Comparison of ENCODE assay signal across 21 cellular contexts in the genomic region with DNA sequence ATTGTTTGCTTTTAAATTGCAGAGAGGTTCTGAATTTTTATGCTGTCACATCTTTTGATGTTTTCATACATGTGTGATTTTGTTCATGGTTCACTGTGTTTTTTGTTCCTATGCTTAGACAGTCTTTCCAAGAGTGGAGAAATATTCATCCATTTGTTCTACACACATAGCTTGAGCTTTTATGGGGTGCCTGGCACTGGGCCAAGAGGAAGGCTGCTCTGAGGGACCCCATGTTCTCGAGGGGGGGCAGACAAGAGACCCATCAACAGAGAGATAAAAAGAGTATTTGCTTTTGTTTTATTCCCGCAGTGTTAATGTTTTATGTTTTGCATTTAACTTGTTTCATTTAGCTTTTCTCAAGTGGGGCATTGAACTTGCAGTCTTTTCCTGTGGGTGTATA. TPM values are rescaled to one million over a fixed set of nuclear protein-coding genes. Genes with fewer than 3 reads are reported as not detected.
A peak's percentile ranks its signal among the peaks of the same experiment; 100 is the strongest.
DNase-seq lines count a peak whose midpoint lies in the region; ATAC-seq and TF ChIP-seq lines count a peak whose summit lies in the region.
"Had no signal": no experiment of that assay in that cellular context is flagged by ENCODE, and none has a peak within 500 bp of the region (broad histone marks: within the 10 kb centered on the region; RNA-seq: fewer than 3 reads in every experiment).

No MANE protein-coding gene starts in this region.

- peaks cover 63% of the 10 kb centered on the region for H3K4me1 ChIP-seq in BLaER1
- peaks cover 18% of the 10 kb centered on the region for H3K4me1 ChIP-seq in body of pancreas
- H3K4me1 ChIP-seq: HAP-1 had no signal

- DNase-seq in COLO668 (lab: John Stamatoyannopoulos, UW; ENCODE audit: unreplicated experiment) (peak; percentile 12), body of pancreas (no peak), NCI-H1694 treated with DMSO at 0.1 percent for 48 hours (lab: John Stamatoyannopoulos, UW) (no peak)
- DNase-seq in activated CD8-positive, alpha-beta T cell treated with anti-CD3 and anti-CD28 coated beads for 36 hours: no peak
- peak in 4 of 10 donors; percentile 14 to 35 (median 18) for DNase-seq in naive thymus-derived CD8-positive, alpha-beta T cell
- DNase-seq: activated CD4-positive, alpha-beta T cell treated with anti-CD3 and anti-CD28 coated beads for 48 hours; COR-L47; effector memory CD4-positive, alpha-beta T cell; Karpas-422; naive thymus-derived CD4-positive, alpha-beta T cell; NCI-H2171 treated with DMSO at 0.1 percent for 48 hours; NCI-H69; stimulated activated naive CD8-positive, alpha-beta T cell treated with anti-CD3 and anti-CD28 coated beads, Interleukin-15, Interleukin-2, amounts not matched to agents 100 U/mL and 50 U/mL, for 24 hours had no signal

- CTCF ChIA-PET in activated CD8-positive, alpha-beta T cell treated with anti-CD3 and anti-CD28 coated beads for 36 hours (lab: Charles Lee): interaction anchor here (0.7 to 1.3 kb wide), 2 partner anchors 9 to 89 kb away, joined by 3 read pairs; no protein-coding TSS in a partner anchor

- H3K4me3 ChIP-seq in BLaER1: no peak overlapping the region
- H3K4me3 ChIP-seq in body of pancreas: no peak overlapping the region
- H3K4me3 ChIP-seq: esophagus muscularis mucosa, gastroesophageal sphincter, HAP-1 had no signal

- TF ChIP-seq CTCF in activated CD8-positive, alpha-beta T cell treated with anti-CD3 and anti-CD28 coated beads for 36 hours (IDR thresholded peaks at IDR 0.05): no peak
- TF ChIP-seq CTCF in body of pancreas (IDR thresholded peaks at IDR 0.05): no peak

- no peaks in the 10 kb centered on the region for H3K9me3 Mint-ChIP-seq in activated CD8-positive, alpha-beta T cell treated with anti-CD3 and anti-CD28 coated beads for 36 hours
- H3K9me3 Mint-ChIP-seq in naive thymus-derived CD8-positive, alpha-beta T cell: no peaks in the 10 kb centered on the region
- H3K9me3 Mint-ChIP-seq: type B pancreatic cell had no signal

- intact Hi-C loops in activated CD8-positive, alpha-beta T cell treated with anti-CD3 and anti-CD28 coated beads for 36 hours (cut with micrococcal nuclease): loop anchor here (10.0 kb wide), 1 partner anchor 56 kb away; no protein-coding TSS in a partner anchor
- intact Hi-C loops in body of pancreas (cut with DNase I): no loop called here

- no peak overlapping the region for H3K9ac ChIP-seq in BLaER1

- no peaks in the 10 kb centered on the region for H3K27me3 ChIP-seq in BLaER1
- no peaks in the 10 kb centered on the region for H3K27me3 ChIP-seq in body of pancreas
- H3K27me3 ChIP-seq: esophagus muscularis mucosa, gastroesophageal sphincter had no signal

- H3K9me3 ChIP-seq in BLaER1: peaks cover 5% of the 10 kb centered on the region
- H3K9me3 ChIP-seq in body of pancreas: no peaks in the 10 kb centered on the region
- H3K9me3 ChIP-seq: esophagus muscularis mucosa, gastroesophageal sphincter, HAP-1 had no signal

- ATAC-seq in activated CD8-positive, alpha-beta T cell treated with anti-CD3 and anti-CD28 coated beads for 36 hours: no peak
- peak in 1 of 2 donors; percentile 36 for ATAC-seq in naive thymus-derived CD8-positive, alpha-beta T cell
- no peak for ATAC-seq in HG02798 (IDR thresholded peaks at IDR 0.05; ENCODE audit: poor library complexity, unreplicated experiment)
- ATAC-seq in body of pancreas: no peak
- no peak for ATAC-seq in HG03139 (IDR thresholded peaks at IDR 0.05; ENCODE audit: unreplicated experiment)
- ATAC-seq: gastroesophageal sphincter; naive thymus-derived CD4-positive, alpha-beta T cell; Right ventricle myocardium inferior; stimulated activated naive CD8-positive, alpha-beta T cell treated with anti-CD3 and anti-CD28 coated beads, Interleukin-15, Interleukin-2, amounts not matched to agents 100 U/mL and 50 U/mL, for 24 hours had no signal

- H4K20me1 ChIP-seq in BLaER1: peaks cover 45% of the 10 kb centered on the region

- H3K27ac ChIP-seq in BLaER1 (peak overlapping the region; percentile 74), body of pancreas (no peak overlapping the region)
- H3K27ac ChIP-seq: esophagus muscularis mucosa, gastroesophageal sphincter had no signal

- H3K4me3 Mint-ChIP-seq in activated CD8-positive, alpha-beta T cell treated with anti-CD3 and anti-CD28 coated beads for 36 hours: no peak overlapping the region
- H3K4me3 Mint-ChIP-seq in naive thymus-derived CD8-positive, alpha-beta T cell: peak overlapping the region in 6 of 10 donors; percentile 8 to 64 (median 48)
- H3K4me3 Mint-ChIP-seq: naive thymus-derived CD4-positive, alpha-beta T cell; type B pancreatic cell had no signal

- H3K4me1 Mint-ChIP-seq in activated CD8-positive, alpha-beta T cell treated with anti-CD3 and anti-CD28 coated beads for 36 hours (ENCODE audit: low read depth): peaks cover 23% of the 10 kb centered on the region
- H3K4me1 Mint-ChIP-seq in naive thymus-derived CD8-positive, alpha-beta T cell: peaks cover 26 to 45% (median 35%) of the 10 kb centered on the region in 4 donors

- H3K27ac Mint-ChIP-seq in activated CD8-positive, alpha-beta T cell treated with anti-CD3 and anti-CD28 coated beads for 36 hours: peak overlapping the region; percentile 14
- H3K27ac Mint-ChIP-seq in naive thymus-derived CD8-positive, alpha-beta T cell: peak overlapping the region; percentile 58 to 88 (median 77)

- H3K4me2 ChIP-seq in BLaER1: peak overlapping the region; percentile 87

- POLR2A ChIA-PET in activated CD8-positive, alpha-beta T cell treated with anti-CD3 and anti-CD28 coated beads for 36 hours (lab: Charles Lee): no interaction called here
- POLR2A ChIA-PET in naive thymus-derived CD8-positive, alpha-beta T cell (lab: Charles Lee): no interaction called here

- peaks cover 47% of the 10 kb centered on the region for H3K36me3 Mint-ChIP-seq in activated CD8-positive, alpha-beta T cell treated with anti-CD3 and anti-CD28 coated beads for 36 hours (ENCODE audit: low read depth)
- peaks cover 0 to 81% (median 35%) of the 10 kb centered on the region in 3 donors for H3K36me3 Mint-ChIP-seq in naive thymus-derived CD8-positive, alpha-beta T cell

- WGBS in body of pancreas, 2 donors: 29 to 48% methylated on average over 2 of the region's 2 CpGs

- H3K36me3 ChIP-seq in BLaER1 (peaks cover 61% of the 10 kb centered on the region), body of pancreas (replicated peaks in 1 of 2; ENCODE audit: insufficient read depth in 1 of 2, low read depth in 2 of 2) (peaks cover 0 to 22% of the 10 kb centered on the region in 2 donors)

- no peak for TF ChIP-seq POLR2A in body of pancreas (IDR thresholded peaks at IDR 0.05)

- H3K27me3 Mint-ChIP-seq in activated CD8-positive, alpha-beta T cell treated with anti-CD3 and anti-CD28 coated beads for 36 hours: no peaks in the 10 kb centered on the region
- no peaks in the 10 kb centered on the region for H3K27me3 Mint-ChIP-seq in naive thymus-derived CD8-positive, alpha-beta T cell
- H3K27me3 Mint-ChIP-seq: naive thymus-derived CD4-positive, alpha-beta T cell; type B pancreatic cell had no signal

RNA-seq across cellular contexts. Expression of gene CABIN1, which starts 57.6 kb away (rescaled TPM):
- 100 to 1,000 TPM; 118 to 125 TPM for total RNA-seq in activated CD8-positive, alpha-beta T cell treated with anti-CD3 and anti-CD28 coated beads for 36 hours
- 100 to 1,000 TPM; 162 to 164 TPM for total RNA-seq in naive thymus-derived CD8-positive, alpha-beta T cell
- 10 to 100 TPM in 2 of 3 donors, 1 to 10 TPM in 1; 7.1 to 19.1 (median 12.5) TPM for polyA plus RNA-seq in naive thymus-derived CD8-positive, alpha-beta T cell
- total RNA-seq in body of pancreas: 10 to 100 TPM; 32.4 to 80.8 TPM
